21 cellular contexts compared by ENCODE assay signal in the genomic region with DNA sequence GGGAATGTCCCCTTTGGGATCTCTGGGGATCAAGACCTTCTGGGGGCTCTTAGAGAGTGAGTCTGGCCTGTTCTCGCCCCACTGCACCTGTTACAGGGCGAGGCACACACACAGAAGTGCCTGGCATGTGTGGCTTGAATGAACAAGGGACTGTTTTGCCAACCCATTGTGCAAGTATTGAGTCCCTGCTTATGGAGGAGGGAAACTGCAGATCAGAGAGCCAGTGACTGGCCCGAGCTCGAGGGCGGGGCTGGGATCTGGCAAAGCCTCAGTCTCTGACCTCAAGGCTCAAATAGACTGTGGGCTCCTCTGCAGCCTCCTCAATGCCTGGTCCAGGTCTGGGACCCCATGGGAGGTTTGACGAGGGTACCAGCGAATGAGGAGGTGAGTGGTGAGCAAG. TPM values are rescaled to one million over a fixed set of nuclear protein-coding genes. Genes with fewer than 3 reads are reported as not detected.
"Had no signal": no experiment of that assay in that cellular context is flagged by ENCODE, and none has a peak within 500 bp of the region (broad histone marks: within the 10 kb centered on the region; RNA-seq: fewer than 3 reads in every experiment).

No MANE protein-coding gene starts in this region.

- H3K27me3 ChIP-seq: dorsolateral prefrontal cortex, gastrocnemius medialis, tibial nerve, upper lobe of left lung, uterus had no signal

- H3K36me3 ChIP-seq: uterus had no signal

- H3K9me3 ChIP-seq: gastrocnemius medialis, prostate gland, thoracic aorta, tibial nerve, upper lobe of left lung, uterus had no signal

- H3K27me3 Mint-ChIP-seq: central memory CD8-positive, alpha-beta T cell; memory B cell; naive B cell; stimulated activated naive B cell treated with anti-CD40 and anti-IgM and Interleukin-4, amounts not matched to agents 10 μg/mL and 1 μg/mL and 100 μg/mL, for 72 hours; stimulated activated naive CD8-positive, alpha-beta T cell treated with anti-CD3 and anti-CD28 coated beads, Interleukin-15, Interleukin-2, amounts not matched to agents 100 ng/mL and 50 ng/mL, for 24 hours had no signal

- H3K27ac Mint-ChIP-seq: memory B cell; stimulated activated naive B cell treated with anti-CD40 and anti-IgM and Interleukin-4, amounts not matched to agents 10 μg/mL and 1 μg/mL and 100 μg/mL, for 72 hours; stimulated activated naive CD8-positive, alpha-beta T cell treated with anti-CD3 and anti-CD28 coated beads, Interleukin-15, Interleukin-2, amounts not matched to agents 100 ng/mL and 50 ng/mL, for 24 hours had no signal

- H3K4me3 Mint-ChIP-seq: central memory CD8-positive, alpha-beta T cell; memory B cell; stimulated activated naive B cell treated with anti-CD40 and anti-IgM and Interleukin-4, amounts not matched to agents 10 μg/mL and 1 μg/mL and 100 μg/mL, for 72 hours; stimulated activated naive CD8-positive, alpha-beta T cell treated with anti-CD3 and anti-CD28 coated beads, Interleukin-15, Interleukin-2, amounts not matched to agents 100 ng/mL and 50 ng/mL, for 24 hours had no signal

- H3K36me3 Mint-ChIP-seq: naive B cell had no signal

- ATAC-seq: right cardiac atrium; stimulated activated naive B cell treated with anti-CD40 and anti-IgM and Interleukin-4, amounts not matched to agents 10 μg/mL and 1 μg/mL and 100 μg/mL, for 72 hours had no signal

- DNase-seq: cortex of kidney; dorsolateral prefrontal cortex; effector CD4-positive, alpha-beta T cell; foreskin fibroblast; gastrocnemius medialis; head of caudate nucleus; naive B cell; small intestine; stimulated activated CD4-positive, alpha-beta T cell treated with anti-CD3 and anti-CD28 coated beads, Interleukin-15, amount 100 ng/mL, for 24 hours; stimulated activated CD4-positive, alpha-beta T cell treated with anti-CD3 and anti-CD28 coated beads, Interleukin-2, amount 100 ng/mL, for 48 hours; stimulated activated naive B cell treated with anti-CD40 and anti-IgM and Interleukin-4, amounts not matched to agents 10 μg/mL and 1 μg/mL and 100 μg/mL, for 72 hours; uterus had no signal

- H3K27ac ChIP-seq: dorsolateral prefrontal cortex, prostate gland, thoracic aorta, tibial nerve, upper lobe of left lung, uterus had no signal

- H3K4me3 ChIP-seq: dorsolateral prefrontal cortex, gastrocnemius medialis, lung, prostate gland, thoracic aorta, tibial nerve, upper lobe of left lung, uterus had no signal

- H3K9me3 Mint-ChIP-seq: central memory CD8-positive, alpha-beta T cell; memory B cell; naive B cell; stimulated activated naive B cell treated with anti-CD40 and anti-IgM and Interleukin-4, amounts not matched to agents 10 μg/mL and 1 μg/mL and 100 μg/mL, for 72 hours; stimulated activated naive CD8-positive, alpha-beta T cell treated with anti-CD3 and anti-CD28 coated beads, Interleukin-15, Interleukin-2, amounts not matched to agents 100 ng/mL and 50 ng/mL, for 24 hours had no signal

RNA-seq across cellular contexts. Expression of gene ICAM5, which starts 38.0 kb away (rescaled TPM):
- total RNA-seq: gastrocnemius medialis had no signal
